2 cellular contexts compared by ENCODE assay signal in genomic region chr19:49441960-49442350, GRCh38.
A peak's percentile ranks its signal among the peaks of the same experiment; 100 is the strongest.
TF ChIP-seq lines count a peak whose summit lies in the region.

No MANE protein-coding gene starts in this region.

TF ChIP-seq in HCT116, 20 proteins besides CTCF, POLR2A, EP300 and RAD21:
- TF ChIP-seq ZNF274 (IDR thresholded peaks at IDR 0.05; ENCODE audit: low read depth, low read length), result no peak
- TF ChIP-seq TCF7L2 (IDR thresholded peaks at IDR 0.05; ENCODE audit: borderline replicate concordance, extremely low read depth, insufficient read depth, insufficient read length), result no peak
- no peak for TF ChIP-seq EZH2 (IDR thresholded peaks at IDR 0.05)

TF ChIP-seq in K562, 482 proteins besides CTCF, POLR2A, EP300 and RAD21:
- peak; percentile 42; the same call in 1 of the 2 replicates for TF ChIP-seq ZNF512 (tag; IDR thresholded peaks at IDR 0.05)
- TF ChIP-seq SIN3B (IDR thresholded peaks at IDR 0.05; ENCODE audit: low read depth), result no peak
- TF ChIP-seq ZBTB40 (IDR thresholded peaks at IDR 0.05), result 0 out of 2 replicates have a peak, but pooled peaks have one; percentile 8
- no peak for TF ChIP-seq ZBTB40 (CRISPR knock-in tag; IDR thresholded peaks at IDR 0.05)
